Comparison of ENCODE assay signal across 17 cellular contexts in genomic region chr7:36202347-36202896, GRCh38. TPM values are rescaled to one million over a fixed set of nuclear protein-coding genes. Genes with fewer than 3 reads are reported as not detected.
A peak's percentile ranks its signal among the peaks of the same experiment; 100 is the strongest.
DNase-seq lines count a peak whose midpoint lies in the region; ATAC-seq and TF ChIP-seq lines count a peak whose summit lies in the region.
"Had no signal": no experiment of that assay in that cellular context is flagged by ENCODE, and none has a peak within 500 bp of the region (broad histone marks: within the 10 kb centered on the region; RNA-seq: fewer than 3 reads in every experiment).

No MANE protein-coding gene starts in this region.

- peaks cover 38% of the 10 kb centered on the region for H3K4me1 Mint-ChIP-seq in activated CD4-positive, alpha-beta T cell treated with anti-CD3 and anti-CD28 coated beads for 36 hours
- H3K4me1 Mint-ChIP-seq in activated CD4-positive, alpha-beta T cell treated with anti-CD3 and anti-CD28 coated beads, Interleukin-2, amount 10 ng/mL, durations not matched to agents 24 days and 14 days = peaks cover 16% of the 10 kb centered on the region

- intact Hi-C loops in activated CD4-positive, alpha-beta T cell treated with anti-CD3 and anti-CD28 coated beads for 36 hours (cut with DNase I, micrococcal nuclease) = no loop called here
- intact Hi-C loops in activated CD4-positive, alpha-beta T cell treated with anti-CD3 and anti-CD28 coated beads, Interleukin-2, amount 10 ng/mL, durations not matched to agents 24 days and 14 days (cut with micrococcal nuclease) = no loop called here
- intact Hi-C loops in Panc1 (cut with micrococcal nuclease; ENCODE audit: unreplicated experiment) = no loop called here
- intact Hi-C loops in gastrocnemius medialis (cut with DNase I; ENCODE audit: low total_unique reads) = no loop called here

- ATAC-seq in activated CD4-positive, alpha-beta T cell treated with anti-CD3 and anti-CD28 coated beads for 36 hours = peak; percentile 63
- ATAC-seq in Panc1 = peak; percentile 13; the same call in 1 of the 2 replicates
- no peak for ATAC-seq in gastrocnemius medialis
- ATAC-seq in HG03432 (IDR thresholded peaks at IDR 0.05; ENCODE audit: unreplicated experiment) = no peak
- ATAC-seq: left lung had no signal

- H3K27me3 ChIP-seq in Panc1 (ENCODE audit: control insufficient read depth, insufficient read depth, low read length) = no peaks in the 10 kb centered on the region
- H3K27me3 ChIP-seq in brain microvascular endothelial cell (replicated peaks) = no peaks in the 10 kb centered on the region
- no peaks in the 10 kb centered on the region for H3K27me3 ChIP-seq in gastrocnemius medialis
- H3K27me3 ChIP-seq: BLaER1 treated with 17β-estradiol and CSF1 and Interleukin-3, amounts not matched to agents 10 nM and 100 nM; left lung; thyroid gland had no signal

- peak; percentile 14 for DNase-seq in activated CD4-positive, alpha-beta T cell treated with anti-CD3 and anti-CD28 coated beads for 36 hours
- DNase-seq in activated CD4-positive, alpha-beta T cell treated with anti-CD3 and anti-CD28 coated beads, Interleukin-2, amount 10 ng/mL, durations not matched to agents 24 days and 14 days = no peak
- DNase-seq in Panc1 (ENCODE audit: low read depth, low spot score) (no peak), brain microvascular endothelial cell (peak; percentile 3), gastrocnemius medialis (no peak), SKM-1 (lab: John Stamatoyannopoulos, UW; ENCODE audit: unreplicated experiment) (no peak), GM13976 (ENCODE audit: low spot score) (no peak)
- DNase-seq: 8988T; activated naive CD4-positive, alpha-beta T cell treated with anti-CD3 and anti-CD28 coated beads, Interleukin-2, amount 10 ng/mL, durations not matched to agents 7 days and 5 days; DMS53; left lung; NCI-H1930; NCI-H510A; thyroid gland had no signal

- POLR2A ChIA-PET in activated CD4-positive, alpha-beta T cell treated with anti-CD3 and anti-CD28 coated beads for 36 hours (lab: Charles Lee) = no interaction called here
- POLR2A ChIA-PET in Panc1 (lab: Charles Lee) = no interaction called here

- in situ Hi-C loops in Panc1 (cut with HindIII; ENCODE audit: low pct_unique_long_range_greater_than_20kb, low sequenced_read_pairs) (no loop called here), brain microvascular endothelial cell (cut with HindIII; ENCODE audit: low pct_ligation_motif_present, low sequenced_read_pairs) (no loop called here), gastrocnemius medialis (cut with MboI; ENCODE audit: low sequenced_read_pairs in 4 of 4) (loop anchor here in 1 of 4 donors (10.0 kb wide), 1 partner anchor 82 kb away; no protein-coding TSS in a partner anchor), GM13976 (cut with MboI; ENCODE audit: low sequenced_read_pairs, unreplicated experiment) (no loop called here)

- H3K4me3 Mint-ChIP-seq in activated CD4-positive, alpha-beta T cell treated with anti-CD3 and anti-CD28 coated beads for 36 hours = no peak overlapping the region
- H3K4me3 Mint-ChIP-seq in activated CD4-positive, alpha-beta T cell treated with anti-CD3 and anti-CD28 coated beads, Interleukin-2, amount 10 ng/mL, durations not matched to agents 24 days and 14 days = no peak overlapping the region
- H3K4me3 Mint-ChIP-seq: activated naive CD4-positive, alpha-beta T cell treated with anti-CD3 and anti-CD28 coated beads, Interleukin-2, amount 10 ng/mL, durations not matched to agents 7 days and 5 days; endodermal cell had no signal

- H3K36me3 ChIP-seq in Panc1 (ENCODE audit: control insufficient read depth, insufficient read depth, low read length) (no peaks in the 10 kb centered on the region), brain microvascular endothelial cell (replicated peaks) (no peaks in the 10 kb centered on the region), gastrocnemius medialis (no peaks in the 10 kb centered on the region)
- H3K36me3 ChIP-seq: left lung, thyroid gland had no signal

- no peak overlapping the region for H3K27ac Mint-ChIP-seq in activated CD4-positive, alpha-beta T cell treated with anti-CD3 and anti-CD28 coated beads for 36 hours
- no peak overlapping the region for H3K27ac Mint-ChIP-seq in activated CD4-positive, alpha-beta T cell treated with anti-CD3 and anti-CD28 coated beads, Interleukin-2, amount 10 ng/mL, durations not matched to agents 24 days and 14 days
- H3K27ac Mint-ChIP-seq: activated naive CD4-positive, alpha-beta T cell treated with anti-CD3 and anti-CD28 coated beads, Interleukin-2, amount 10 ng/mL, durations not matched to agents 7 days and 5 days; endodermal cell had no signal

- H3K4me3 ChIP-seq in Panc1 (ENCODE audit: low read depth in 2 of 2, low read length in 2 of 2) (no peak overlapping the region), brain microvascular endothelial cell (ENCODE audit: low read depth, low read length) (no peak overlapping the region), gastrocnemius medialis (no peak overlapping the region)
- H3K4me3 ChIP-seq: BLaER1 treated with 17β-estradiol and CSF1 and Interleukin-3, amounts not matched to agents 10 nM and 100 nM; left lung; thyroid gland had no signal

- no peaks in the 10 kb centered on the region for H3K27me3 Mint-ChIP-seq in activated CD4-positive, alpha-beta T cell treated with anti-CD3 and anti-CD28 coated beads for 36 hours
- peaks cover 2% of the 10 kb centered on the region for H3K27me3 Mint-ChIP-seq in activated CD4-positive, alpha-beta T cell treated with anti-CD3 and anti-CD28 coated beads, Interleukin-2, amount 10 ng/mL, durations not matched to agents 24 days and 14 days

- TF ChIP-seq CTCF in Panc1 (IDR thresholded peaks at IDR 0.05) (no peak), brain microvascular endothelial cell (IDR thresholded peaks at IDR 0.05; ENCODE audit: low read depth, low read length, missing control alignments) (no peak), gastrocnemius medialis (IDR thresholded peaks at IDR 0.05 in 4 of 5, conservative IDR thresholded peaks at IDR 0.05 in 1 of 5) (no peak), GM13976 (IDR thresholded peaks at IDR 0.05; ENCODE audit: borderline replicate concordance, control extremely low read depth, extremely low read depth, insufficient read depth, missing control alignments) (no peak)

- no peaks in the 10 kb centered on the region for H3K9me3 ChIP-seq in Panc1 (ENCODE audit: control insufficient read depth, insufficient read depth, low read depth, low read length)
- H3K9me3 ChIP-seq in gastrocnemius medialis = no peaks in the 10 kb centered on the region
- H3K9me3 ChIP-seq: BLaER1 treated with 17β-estradiol and CSF1 and Interleukin-3, amounts not matched to agents 10 nM and 100 nM; left lung; thyroid gland had no signal

- no peaks in the 10 kb centered on the region for H3K36me3 Mint-ChIP-seq in activated CD4-positive, alpha-beta T cell treated with anti-CD3 and anti-CD28 coated beads for 36 hours (ENCODE audit: low read depth)
- no peaks in the 10 kb centered on the region for H3K36me3 Mint-ChIP-seq in activated CD4-positive, alpha-beta T cell treated with anti-CD3 and anti-CD28 coated beads, Interleukin-2, amount 10 ng/mL, durations not matched to agents 24 days and 14 days (ENCODE audit: low read depth)
- H3K36me3 Mint-ChIP-seq: activated naive CD4-positive, alpha-beta T cell treated with anti-CD3 and anti-CD28 coated beads, Interleukin-2, amount 10 ng/mL, durations not matched to agents 7 days and 5 days had no signal

- H3K9me3 Mint-ChIP-seq in activated CD4-positive, alpha-beta T cell treated with anti-CD3 and anti-CD28 coated beads for 36 hours (ENCODE audit: low read depth) = no peaks in the 10 kb centered on the region
- H3K9me3 Mint-ChIP-seq in activated CD4-positive, alpha-beta T cell treated with anti-CD3 and anti-CD28 coated beads, Interleukin-2, amount 10 ng/mL, durations not matched to agents 24 days and 14 days = no peaks in the 10 kb centered on the region
- H3K9me3 Mint-ChIP-seq: activated naive CD4-positive, alpha-beta T cell treated with anti-CD3 and anti-CD28 coated beads, Interleukin-2, amount 10 ng/mL, durations not matched to agents 7 days and 5 days had no signal

- peaks cover 59% of the 10 kb centered on the region for H3K4me1 ChIP-seq in Panc1 (ENCODE audit: control insufficient read depth, insufficient read depth, low read length)
- peaks cover 64 to 74% of the 10 kb centered on the region in 2 donors for H3K4me1 ChIP-seq in gastrocnemius medialis

- CTCF ChIA-PET in activated CD4-positive, alpha-beta T cell treated with anti-CD3 and anti-CD28 coated beads for 36 hours (lab: Charles Lee) = interaction anchor here (0.7 to 1.2 kb wide), 3 partner anchors 98 to 225 kb away, joined by 3 to 4 read pairs (median 3); no protein-coding TSS in a partner anchor
- CTCF ChIA-PET in Panc1 (lab: Charles Lee) = interaction anchor here (0.6 to 0.9 kb wide), 2 partner anchors 87 to 147 kb away, joined by 3 read pairs; no protein-coding TSS in a partner anchor

- H3K27ac ChIP-seq in Panc1 (ENCODE audit: low read length) (peak overlapping the region; percentile 9), brain microvascular endothelial cell (no peak overlapping the region), gastrocnemius medialis (peak overlapping the region in 3 of 4 donors; percentile 9 to 90 (median 76))
- H3K27ac ChIP-seq: left lung, thyroid gland had no signal

- BruUV-seq in Panc1 (replicated peaks; lab: Mats Ljungman, UMichigan) = no TSS peak

- TF ChIP-seq POLR2A in gastrocnemius medialis (IDR thresholded peaks at IDR 0.05) = no peak

RNA-seq across cellular contexts. Expression of gene EEPD1, which starts 49.4 kb away (rescaled TPM):
- total RNA-seq in activated CD4-positive, alpha-beta T cell treated with anti-CD3 and anti-CD28 coated beads for 36 hours = 1 to 10 TPM; 1.3 TPM
- total RNA-seq in activated CD4-positive, alpha-beta T cell treated with anti-CD3 and anti-CD28 coated beads, Interleukin-2, amount 10 ng/mL, durations not matched to agents 24 days and 14 days = 0.61 and 0.71 TPM in 2 replicates
- total RNA-seq in Panc1 (2021; ENCODE audit: unreplicated experiment) = 48.0 TPM
- polyA plus RNA-seq in Panc1 (2012; ENCODE audit: insufficient read length) = 87.5 TPM
- 10 to 100 TPM; 41.0 to 68.5 (median 61.3) TPM for total RNA-seq in gastrocnemius medialis

Comparison
In these comparisons a context has a peak if more than half of its experiments do, and no peak if none do; other contexts are left out.
1. DNase-seq: peak in activated CD4-positive, alpha-beta T cell treated with anti-CD3 and anti-CD28 coated beads for 36 hours (single experiment) and brain microvascular endothelial cell (single experiment); none in activated CD4-positive, alpha-beta T cell treated with anti-CD3 and anti-CD28 coated beads, Interleukin-2, amount 10 ng/mL, durations not matched to agents 24 days and 14 days (single experiment), Panc1 (single experiment), gastrocnemius medialis (0 of 2), SKM-1 (single experiment) and GM13976 (single experiment).
2. ATAC-seq: peak in activated CD4-positive, alpha-beta T cell treated with anti-CD3 and anti-CD28 coated beads for 36 hours (single experiment) and Panc1 (single experiment); none in gastrocnemius medialis (0 of 2) and HG03432 (single experiment).
3. RNA of gene EEPD1, which starts 49.4 kb away (total RNA-seq): 41.0 to 68.5 TPM in gastrocnemius medialis and 48.0 TPM in Panc1 (single experiment); 1.3 TPM in activated CD4-positive, alpha-beta T cell treated with anti-CD3 and anti-CD28 coated beads for 36 hours and 0.61 to 0.71 TPM in activated CD4-positive, alpha-beta T cell treated with anti-CD3 and anti-CD28 coated beads, Interleukin-2, amount 10 ng/mL, durations not matched to agents 24 days and 14 days; every median in the first group is over 10 times any median in the second.